ENCODE assay signal across 15 cellular contexts in the genomic region with DNA sequence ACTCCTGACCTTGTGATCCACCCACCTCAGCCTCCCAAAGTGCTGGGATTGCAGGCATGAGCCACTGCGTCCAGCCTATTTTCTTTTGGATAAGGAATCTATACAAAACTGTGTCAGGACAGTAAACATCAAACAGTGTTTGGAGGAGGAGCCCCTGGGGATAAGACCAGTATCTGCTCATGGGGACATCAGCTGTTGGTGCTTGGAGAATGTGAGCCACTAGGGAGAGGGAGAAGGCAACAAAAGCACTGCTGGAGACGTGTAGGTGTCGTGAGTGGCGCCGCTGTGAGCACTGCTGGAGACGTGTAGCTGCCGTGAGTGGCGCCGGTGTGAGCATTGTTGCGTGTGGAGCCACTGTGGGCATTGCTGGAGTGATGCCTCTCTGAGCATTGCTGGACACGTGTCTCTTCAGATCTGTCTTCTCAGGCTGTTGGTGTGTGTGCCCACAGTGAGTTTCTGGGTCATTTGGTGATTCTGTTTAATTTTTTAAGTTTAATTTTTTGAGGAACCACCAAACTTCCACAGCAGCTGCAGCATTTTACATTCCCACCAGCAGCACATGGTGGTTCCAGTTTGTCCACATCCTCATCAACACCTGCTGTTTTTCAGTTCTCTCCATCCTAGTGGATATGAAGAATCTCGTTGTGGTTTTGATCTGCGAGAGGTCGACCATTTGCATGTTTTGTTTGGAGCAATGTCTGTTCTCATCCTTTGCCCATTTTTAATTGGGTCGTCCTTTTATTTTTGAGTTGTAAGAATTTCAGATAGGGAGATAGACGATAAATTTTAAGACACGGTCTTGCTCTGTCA. TPM values are rescaled to one million over a fixed set of nuclear protein-coding genes. Genes with fewer than 3 reads are reported as not detected.
"Had no signal": no experiment of that assay in that cellular context is flagged by ENCODE, and none has a peak within 500 bp of the region (broad histone marks: within the 10 kb centered on the region; RNA-seq: fewer than 3 reads in every experiment).

No MANE protein-coding gene starts in this region.

- H3K27me3 Mint-ChIP-seq: memory B cell; stimulated activated naive CD8-positive, alpha-beta T cell treated with anti-CD3 and anti-CD28 coated beads, Interleukin-15, Interleukin-2, amounts not matched to agents 100 ng/mL and 50 ng/mL, for 24 hours had no signal

- H3K4me3 ChIP-seq: ascending aorta, breast epithelium, dorsolateral prefrontal cortex, gastrocnemius medialis, right lobe of liver, suprapubic skin, upper lobe of left lung had no signal

- H3K4me1 Mint-ChIP-seq: endodermal cell had no signal

- H3K27me3 ChIP-seq: ascending aorta, breast epithelium, dorsolateral prefrontal cortex, gastrocnemius medialis, right lobe of liver, suprapubic skin, upper lobe of left lung had no signal

- H3K9me3 ChIP-seq: ascending aorta, breast epithelium, gastrocnemius medialis, right lobe of liver, suprapubic skin, upper lobe of left lung had no signal

- H3K9me3 Mint-ChIP-seq: endodermal cell; memory B cell; stimulated activated naive CD8-positive, alpha-beta T cell treated with anti-CD3 and anti-CD28 coated beads, Interleukin-15, Interleukin-2, amounts not matched to agents 100 ng/mL and 50 ng/mL, for 24 hours; T-helper 2 cell treated with Interferon-gamma antibody and Interleukin-4, amounts not matched to agents 5 μg/mL and 100 μg/mL, for 36 hours had no signal

- H3K27ac ChIP-seq: ascending aorta, breast epithelium, dorsolateral prefrontal cortex, gastrocnemius medialis, right lobe of liver, suprapubic skin, upper lobe of left lung had no signal

- H3K4me1 ChIP-seq: ascending aorta, breast epithelium, gastrocnemius medialis, right lobe of liver, suprapubic skin, upper lobe of left lung had no signal

- ATAC-seq: activated CD4-positive, CD25-positive, alpha-beta regulatory T cell treated with anti-CD3 and anti-CD28 coated beads, Interleukin-2, amount 50 U/mL, for 24 hours; gastrocnemius medialis; left ventricle myocardium superior; right lobe of liver had no signal

- DNase-seq: activated gamma-delta T cell, endodermal cell, erythroblast, left ventricle myocardium superior had no signal

- H3K4me3 Mint-ChIP-seq: endodermal cell; memory B cell; stimulated activated naive CD8-positive, alpha-beta T cell treated with anti-CD3 and anti-CD28 coated beads, Interleukin-15, Interleukin-2, amounts not matched to agents 100 ng/mL and 50 ng/mL, for 24 hours; T-helper 2 cell treated with Interferon-gamma antibody and Interleukin-4, amounts not matched to agents 5 μg/mL and 100 μg/mL, for 36 hours had no signal

- H3K27ac Mint-ChIP-seq: endodermal cell; memory B cell; stimulated activated naive CD8-positive, alpha-beta T cell treated with anti-CD3 and anti-CD28 coated beads, Interleukin-15, Interleukin-2, amounts not matched to agents 100 ng/mL and 50 ng/mL, for 24 hours; T-helper 2 cell treated with Interferon-gamma antibody and Interleukin-4, amounts not matched to agents 5 μg/mL and 100 μg/mL, for 36 hours had no signal

RNA-seq across cellular contexts. Expression of a gene that starts 38.8 kb away (rescaled TPM):
- total RNA-seq: ascending aorta, left ventricle myocardium superior had no signal
